8 cellular contexts compared by ENCODE assay signal in genomic region chr11:61297741-61298140, GRCh38. TPM values are rescaled to one million over a fixed set of nuclear protein-coding genes. Genes with fewer than 3 reads are reported as not detected.
A peak's percentile ranks its signal among the peaks of the same experiment; 100 is the strongest.
DNase-seq lines count a peak whose midpoint lies in the region; ATAC-seq, FAIRE-seq and TF ChIP-seq lines count a peak whose summit lies in the region.

No MANE protein-coding gene starts in this region.

- DNase-seq in HAP-1 (ENCODE audit: low spot score in 2 of 2) = peak; percentile 65 to 68
- no peak for DNase-seq in GM12878 (ENCODE audit: low read depth, low spot score)
- no peak for DNase-seq in posterior vena cava (ENCODE audit: low spot score)
- DNase-seq in SK-N-DZ (ENCODE audit: low spot score) = no peak
- DNase-seq in stimulated activated CD8-positive, alpha-beta memory T cell treated with anti-CD3 and anti-CD28 coated beads, Interleukin-4, amount 100 ng/mL, for 48 hours = no peak

- H3K79me2 ChIP-seq in GM12878 (ENCODE audit: control insufficient read depth, insufficient read depth, low read length) = no peaks in the 10 kb centered on the region; the same call in 1 of the 2 replicates

- H3K4me2 ChIP-seq in GM12878 (ENCODE audit: control insufficient read depth, insufficient read depth) = peak overlapping the region; percentile 22; the same call in 1 of the 2 replicates

- TF ChIP-seq CTCF in 22Rv1 (IDR thresholded peaks at IDR 0.05) (no peak), GM12878 (IDR thresholded peaks at IDR 0.05 in 2 of 3, conservative IDR thresholded peaks at IDR 0.05 in 1 of 3; ENCODE audit: control insufficient read depth in 2 of 3, extremely low read depth in 1 of 3, insufficient read depth in 1 of 3, low read depth in 3 of 3, low read length in 3 of 3) (no peak)

- RAD21 ChIA-PET in GM12878 (lab: Charles Lee; ENCODE audit: unreplicated experiment) = no interaction called here

- TF ChIP-seq RAD21 in GM12878 (IDR thresholded peaks at IDR 0.05; ENCODE audit: insufficient read depth, low read depth, low read length) = no peak

- H4K20me1 ChIP-seq in GM12878 (ENCODE audit: control insufficient read depth, insufficient read depth) = no peaks in the 10 kb centered on the region

- H3K27me3 ChIP-seq in HAP-1 (ENCODE audit: low read depth) (no peaks in the 10 kb centered on the region), GM12878 (replicated peaks in 1 of 2; ENCODE audit: control insufficient read depth in 2 of 2, insufficient read depth in 2 of 2, low read length in 1 of 2) (no peaks in the 10 kb centered on the region), layer of hippocampus (ENCODE audit: control insufficient read depth, insufficient read depth, low read length) (no peaks in the 10 kb centered on the region)

- TF ChIP-seq EP300 in GM12878 (IDR thresholded peaks at IDR 0.05; ENCODE audit: borderline replicate concordance in 1 of 2, control insufficient read depth in 1 of 2, low read depth in 2 of 2, low read length in 2 of 2) = no peak

- H3K9me3 ChIP-seq in HAP-1 = no peaks in the 10 kb centered on the region
- no peaks in the 10 kb centered on the region for H3K9me3 ChIP-seq in GM12878 (replicated peaks; ENCODE audit: control insufficient read depth, insufficient read depth, low read length)

- no peak overlapping the region for H2AFZ ChIP-seq in GM12878 (ENCODE audit: control insufficient read depth, low read depth, low read length)

- H3K4me3 ChIP-seq in HAP-1 = no peak overlapping the region
- no peak overlapping the region for H3K4me3 ChIP-seq in GM12878

- SMC1A ChIA-PET in GM12878 (lab: Charles Lee; ENCODE audit: uncharacterized antibody, unreplicated experiment) = interaction anchor here (1.0 to 1.3 kb wide), 3 partner anchors 44 to 138 kb away, joined by 3 to 4 read pairs (median 3); partner anchors contain the start of gene TMEM216

- H3K27ac ChIP-seq in 22Rv1 (peak overlapping the region; percentile 39), GM12878 (ENCODE audit: control insufficient read depth, insufficient read depth) (peak overlapping the region; percentile 58), layer of hippocampus (ENCODE audit: low read depth, low read length) (peak overlapping the region; percentile 56)

- FAIRE-seq in GM12878 (lab: Jason Lieb, UNC) = no peak

- H3K36me3 ChIP-seq in HAP-1 (replicated peaks) = peaks cover 41% of the 10 kb centered on the region
- H3K36me3 ChIP-seq in GM12878 (ENCODE audit: control insufficient read depth in 2 of 2, insufficient read depth in 2 of 2, low read length in 1 of 2) = peaks cover 16 to 39% of the 10 kb centered on the region in 2 experiments

- POLR2A ChIA-PET in GM12878 (lab: Charles Lee) = interaction anchor here (0.6 kb wide), 1 partner anchor 289 kb away, joined by 3 read pairs; no protein-coding TSS in a partner anchor

- no peak overlapping the region for H3K9ac ChIP-seq in GM12878 (ENCODE audit: control insufficient read depth, insufficient read depth, low read length)

- intact Hi-C loops in GM12878 (cut with micrococcal nuclease; ENCODE audit: unreplicated experiment) = no loop called here
- intact Hi-C loops in posterior vena cava (cut with DNase I) = no loop called here

- no TSS peak for BruUV-seq in GM12878 (replicated peaks; lab: Mats Ljungman, UMichigan)

- peaks cover 18% of the 10 kb centered on the region for H3K4me1 ChIP-seq in HAP-1
- H3K4me1 ChIP-seq in GM12878 (ENCODE audit: control insufficient read depth, insufficient read depth, low read length) = peaks cover 28% of the 10 kb centered on the region

- ATAC-seq in GM12878 = no peak
- ATAC-seq in HG03342 (IDR thresholded peaks at IDR 0.05; ENCODE audit: unreplicated experiment) = no peak

- in situ Hi-C loops in HAP-1 (cut with MboI; ENCODE audit: low sequenced_read_pairs) = no loop called here
- in situ Hi-C loops in GM12878 (cut with MboI) = no loop called here

- WGBS in GM12878 (ENCODE audit: insufficient coverage, insufficient replicate concordance, low lambda C conversion rate, missing lambda C conversion rate) = 68% methylated on average over 5 of the region's 5 CpGs

- no peak for TF ChIP-seq POLR2A in GM12878 (IDR thresholded peaks at IDR 0.05; ENCODE audit: low read depth, low read length)

- CTCF ChIA-PET in GM12878 (lab: Yijun Ruan, JAX) = interaction anchor here (1.2 to 3.9 kb wide), 4 partner anchors 43 to 95 kb away, joined by 3 to 18 read pairs (median 10); partner anchors contain the start of gene TMEM216

RNA-seq across cellular contexts. Expression of gene VWCE, which starts 2.6 kb away (rescaled TPM):
- 6.2 and 7.7 TPM in 2 replicates for total RNA-seq in GM12878 (2013; cell fraction: nucleolus; rRNA removed)
- total RNA-seq in GM12878 (2014; rRNA removed) = 1.3 and 2.5 TPM in 2 replicates
- total RNA-seq in GM12878 (2014; rRNA removed; fragmentation: Illumina TruSeq; extraction: Trizol) = 1.0 TPM in 2 replicates
- total RNA-seq in GM12878 (2021) = 2.7 and 4.0 TPM in 2 replicates
- polyA plus RNA-seq in GM12878 (2011; ENCODE audit: low read depth) = 0.91 TPM
- 1.2 and 2.1 TPM in 2 replicates for polyA plus RNA-seq in GM12878 (2011; rRNA removed)
- polyA plus RNA-seq in GM12878 (2011; cell fraction: cytosol; rRNA removed) = 2.6 and 3.1 TPM in 2 replicates
- polyA plus RNA-seq in GM12878 (2011; cell fraction: nucleus; rRNA removed) = 10.6 and 14.8 TPM in 2 replicates
- polyA plus RNA-seq in GM12878 (2012) = 2.2 and 2.6 TPM in 2 replicates
- 0.62 and 2.4 TPM in 2 replicates for polyA plus RNA-seq in GM12878 (2014; fragmentation: Illumina TruSeq; extraction: Trizol)
- polyA plus RNA-seq in GM12878 (2014; fragmentation: Nextera tagmentation; extraction: Ambion mirVana) = under 1 TPM; 0.10 to 0.29 TPM
- polyA plus RNA-seq in GM12878 (2014; rRNA removed) = 3.2 and 4.0 TPM in 2 replicates
- 1 to 10 TPM; 4.8 to 4.9 TPM for polyA plus RNA-seq in GM12878 (2016; fragmentation: Nextera tagmentation; extraction: Ambion mirVana)
- polyA minus RNA-seq in GM12878 (2011; rRNA and poly(A)+ RNA removed) = 1.9 and 4.3 TPM in 2 replicates
- 1.7 and 2.0 TPM in 2 replicates for polyA minus RNA-seq in GM12878 (2011; cell fraction: cytosol; rRNA and poly(A)+ RNA removed)
- polyA minus RNA-seq in GM12878 (2011; cell fraction: nucleus; rRNA and poly(A)+ RNA removed) = 4.0 and 4.5 TPM in 2 replicates
- total RNA-seq in posterior vena cava = 1 to 10 TPM; 1.6 to 2.9 TPM
- polyA plus RNA-seq in SK-N-DZ (2014; cell fraction: cytosol; rRNA removed) = 11.5 and 12.5 TPM in 2 replicates
- polyA plus RNA-seq in SK-N-DZ (2014; cell fraction: nucleus; rRNA removed) = 24.7 and 36.1 TPM in 2 replicates

RNA-seq across cellular contexts. Expression of gene DDB1, which starts 35.2 kb away (rescaled TPM):
- total RNA-seq in GM12878 (2013; cell fraction: nucleolus; rRNA removed) = 131 and 138 TPM in 2 replicates
- total RNA-seq in GM12878 (2014; rRNA removed) = 241 and 250 TPM in 2 replicates
- 197 and 199 TPM in 2 replicates for total RNA-seq in GM12878 (2014; rRNA removed; fragmentation: Illumina TruSeq; extraction: Trizol)
- total RNA-seq in GM12878 (2021) = 271 and 272 TPM in 2 replicates
- 71.1 TPM for polyA plus RNA-seq in GM12878 (2011; ENCODE audit: low read depth)
- polyA plus RNA-seq in GM12878 (2011; rRNA removed) = 183 and 221 TPM in 2 replicates
- polyA plus RNA-seq in GM12878 (2011; cell fraction: cytosol; rRNA removed) = 231 and 256 TPM in 2 replicates
- 156 and 213 TPM in 2 replicates for polyA plus RNA-seq in GM12878 (2011; cell fraction: nucleus; rRNA removed)
- 113 and 114 TPM in 2 replicates for polyA plus RNA-seq in GM12878 (2012)
- polyA plus RNA-seq in GM12878 (2014; fragmentation: Illumina TruSeq; extraction: Trizol) = 160 and 203 TPM in 2 replicates
- polyA plus RNA-seq in GM12878 (2014; fragmentation: Nextera tagmentation; extraction: Ambion mirVana) = 100 to 1,000 TPM; 136 to 211 TPM
- polyA plus RNA-seq in GM12878 (2014; rRNA removed) = 202 and 220 TPM in 2 replicates
- 100 to 1,000 TPM; 236 to 262 TPM for polyA plus RNA-seq in GM12878 (2016; fragmentation: Nextera tagmentation; extraction: Ambion mirVana)
- polyA minus RNA-seq in GM12878 (2011; rRNA and poly(A)+ RNA removed) = 351 and 399 TPM in 2 replicates
- polyA minus RNA-seq in GM12878 (2011; cell fraction: cytosol; rRNA and poly(A)+ RNA removed) = 120 and 148 TPM in 2 replicates
- 65.8 and 119 TPM in 2 replicates for polyA minus RNA-seq in GM12878 (2011; cell fraction: nucleus; rRNA and poly(A)+ RNA removed)
- 100 to 1,000 TPM; 142 to 151 TPM for total RNA-seq in posterior vena cava
- 263 and 280 TPM in 2 replicates for polyA plus RNA-seq in SK-N-DZ (2014; cell fraction: cytosol; rRNA removed)
- polyA plus RNA-seq in SK-N-DZ (2014; cell fraction: nucleus; rRNA removed) = 141 and 143 TPM in 2 replicates

RNA-seq across cellular contexts. Expression of gene TKFC, which starts 35.3 kb away (rescaled TPM):
- total RNA-seq in GM12878 (2013; cell fraction: nucleolus; rRNA removed) = 101 and 112 TPM in 2 replicates
- total RNA-seq in GM12878 (2014; rRNA removed) (58.2 and 69.7 TPM in 2 replicates), GM12878 (2014; rRNA removed; fragmentation: Illumina TruSeq; extraction: Trizol) (25.0 and 25.1 TPM in 2 replicates), GM12878 (2021) (92.5 and 97.8 TPM in 2 replicates), posterior vena cava (10 to 100 TPM; 15.2 to 24.6 TPM)
- 27.2 TPM for polyA plus RNA-seq in GM12878 (2011; ENCODE audit: low read depth)
- polyA plus RNA-seq in GM12878 (2011; rRNA removed) (22.4 and 48.3 TPM in 2 replicates), GM12878 (2014; fragmentation: Illumina TruSeq; extraction: Trizol) (11.3 and 39.9 TPM in 2 replicates), GM12878 (2014; fragmentation: Nextera tagmentation; extraction: Ambion mirVana) (1 to 10 TPM; 2.4 to 5.5 TPM), GM12878 (2014; rRNA removed) (72.8 and 82.6 TPM in 2 replicates), GM12878 (2016; fragmentation: Nextera tagmentation; extraction: Ambion mirVana) (100 to 1,000 TPM; 103 to 113 TPM)
- polyA plus RNA-seq in GM12878 (2011; cell fraction: cytosol; rRNA removed) = 54.6 and 62.4 TPM in 2 replicates
- polyA plus RNA-seq in GM12878 (2011; cell fraction: nucleus; rRNA removed) = 281 and 291 TPM in 2 replicates
- polyA plus RNA-seq in GM12878 (2012) = 57.6 and 69.4 TPM in 2 replicates
- 42.3 and 56.3 TPM in 2 replicates for polyA minus RNA-seq in GM12878 (2011; rRNA and poly(A)+ RNA removed)
- polyA minus RNA-seq in GM12878 (2011; cell fraction: cytosol; rRNA and poly(A)+ RNA removed) = 19.9 and 30.9 TPM in 2 replicates
- polyA minus RNA-seq in GM12878 (2011; cell fraction: nucleus; rRNA and poly(A)+ RNA removed) = 50.2 and 67.3 TPM in 2 replicates
- polyA plus RNA-seq in SK-N-DZ (2014; cell fraction: cytosol; rRNA removed) = 64.3 and 88.2 TPM in 2 replicates
- 122 and 159 TPM in 2 replicates for polyA plus RNA-seq in SK-N-DZ (2014; cell fraction: nucleus; rRNA removed)

RNA-seq across cellular contexts. Expression of gene PGA5, which starts 56.8 kb away (rescaled TPM):
- total RNA-seq in GM12878 (2013; cell fraction: nucleolus; rRNA removed) = not detected in 2 replicates
- total RNA-seq in GM12878 (2014; rRNA removed) (not detected in 2 replicates), GM12878 (2014; rRNA removed; fragmentation: Illumina TruSeq; extraction: Trizol) (not detected in 2 replicates), GM12878 (2021) (not detected in 2 replicates), posterior vena cava (under 1 TPM; 0.42 to 0.71 TPM)
- polyA plus RNA-seq in GM12878 (2011; ENCODE audit: low read depth) = not detected
- polyA plus RNA-seq in GM12878 (2011; rRNA removed) (not detected in 2 replicates), GM12878 (2014; fragmentation: Illumina TruSeq; extraction: Trizol) (not detected in 2 replicates), GM12878 (2014; fragmentation: Nextera tagmentation; extraction: Ambion mirVana) (not detected), GM12878 (2014; rRNA removed) (not detected in 2 replicates), GM12878 (2016; fragmentation: Nextera tagmentation; extraction: Ambion mirVana) (not detected)
- not detected in 2 replicates for polyA plus RNA-seq in GM12878 (2011; cell fraction: cytosol; rRNA removed)
- polyA plus RNA-seq in GM12878 (2011; cell fraction: nucleus; rRNA removed) = not detected in 2 replicates
- polyA plus RNA-seq in GM12878 (2012) = not detected in 2 replicates
- polyA minus RNA-seq in GM12878 (2011; rRNA and poly(A)+ RNA removed) = not detected in 2 replicates
- polyA minus RNA-seq in GM12878 (2011; cell fraction: cytosol; rRNA and poly(A)+ RNA removed) = not detected in 2 replicates
- not detected in 2 replicates for polyA minus RNA-seq in GM12878 (2011; cell fraction: nucleus; rRNA and poly(A)+ RNA removed)
- not detected in 2 replicates for polyA plus RNA-seq in SK-N-DZ (2014; cell fraction: cytosol; rRNA removed)
- not detected in 2 replicates for polyA plus RNA-seq in SK-N-DZ (2014; cell fraction: nucleus; rRNA removed)

Comparison
In these comparisons a context has a peak if more than half of its experiments do, and no peak if none do; other contexts are left out.
1. DNase-seq: peak in HAP-1 (2 of 2); none in GM12878 (single experiment), posterior vena cava (single experiment), SK-N-DZ (single experiment) and stimulated activated CD8-positive, alpha-beta memory T cell treated with anti-CD3 and anti-CD28 coated beads, Interleukin-4, amount 100 ng/mL, for 48 hours (single experiment).
2. Peak in every context shown above with its lines, with median percentiles within 50 percentile points of each other: H3K27ac ChIP-seq.